ENCODE assay signal across 7 cellular contexts in the genomic region with DNA sequence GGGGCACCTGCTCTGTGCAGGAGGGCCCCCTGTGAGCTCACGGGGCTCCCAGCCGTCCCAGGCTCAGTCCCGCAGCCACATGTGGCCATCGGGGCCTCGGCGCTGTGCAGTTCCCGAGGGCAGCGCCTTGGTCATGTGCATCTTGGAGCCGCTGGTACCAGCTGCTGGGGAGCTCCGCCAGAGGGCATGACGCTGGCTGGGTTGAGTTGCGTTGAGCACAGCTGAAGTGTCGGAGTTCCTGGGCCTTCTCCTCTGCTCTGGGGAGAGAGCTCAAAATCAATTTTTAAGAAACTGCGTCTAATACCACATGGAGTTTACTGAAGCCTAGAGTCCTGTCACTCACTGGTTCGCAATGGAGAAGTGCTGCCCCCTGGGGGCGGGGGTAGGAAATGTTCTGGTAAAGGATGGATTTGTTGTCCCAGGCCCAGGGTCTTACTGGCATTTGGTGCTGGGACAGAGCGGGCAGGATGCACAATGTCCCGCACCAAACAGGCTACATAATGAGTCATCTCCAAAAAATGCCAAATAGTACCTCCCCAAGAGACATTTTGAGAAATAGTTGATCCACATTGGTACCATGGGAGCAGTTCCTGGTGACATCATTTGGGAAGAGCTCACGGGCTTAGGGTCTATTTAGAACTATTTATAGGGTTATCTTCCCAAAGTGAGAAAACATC. TPM values are rescaled to one million over a fixed set of nuclear protein-coding genes. Genes with fewer than 3 reads are reported as not detected.
DNase-seq lines count a peak whose midpoint lies in the region; FAIRE-seq and TF ChIP-seq lines count a peak whose summit lies in the region.

No MANE protein-coding gene starts in this region.

- H3K4me1 ChIP-seq in MM.1S (ENCODE audit: low read length) (no peaks in the 10 kb centered on the region), left ventricle myocardium inferior (peaks cover 12% of the 10 kb centered on the region)

- no peak overlapping the region for H3K4me3 ChIP-seq in MM.1S (ENCODE audit: low read length)
- peak overlapping the region; percentile 62 for H3K4me3 ChIP-seq in SK-N-MC
- no peak overlapping the region for H3K4me3 ChIP-seq in left ventricle myocardium inferior

- H3K9me3 ChIP-seq in MM.1S (replicated peaks; ENCODE audit: insufficient read depth, low read length), result no peaks in the 10 kb centered on the region
- H3K9me3 ChIP-seq in SK-N-MC (ENCODE audit: low read depth, low read length), result no peaks in the 10 kb centered on the region
- H3K9me3 ChIP-seq in left ventricle myocardium inferior (replicated peaks), result no peaks in the 10 kb centered on the region

- intact Hi-C loops in left ventricle myocardium inferior (cut with micrococcal nuclease), result no loop called here

- DNase-seq in GM12891 (ENCODE audit: insufficient read length, low spot score) (peak; percentile 61), MM.1S (peak; percentile 65), SK-N-MC (ENCODE audit: low read depth, low spot score) (peak; percentile 48), left ventricle myocardium inferior (peak; percentile 55), retina (peak; percentile 65), NCI-H226 (no peak)
- peak; percentile 32 for DNase-seq in activated naive CD8-positive, alpha-beta T cell treated with anti-CD3 and anti-CD28 coated beads, Interleukin-2, amount 50 U/mL, for 16 hours (ENCODE audit: low read depth, low spot score)

- no peak overlapping the region for H3K27ac ChIP-seq in MM.1S (ENCODE audit: low read length)
- H3K27ac ChIP-seq in SK-N-MC, result peak overlapping the region; percentile 82
- peak overlapping the region; percentile 32 for H3K27ac ChIP-seq in left ventricle myocardium inferior (replicated peaks)

- H3K9ac ChIP-seq in MM.1S (ENCODE audit: low read length), result no peak overlapping the region
- no peak overlapping the region for H3K9ac ChIP-seq in SK-N-MC (ENCODE audit: insufficient read length)

- H3K9me2 ChIP-seq in MM.1S (replicated peaks; ENCODE audit: insufficient read depth, low read length), result no peaks in the 10 kb centered on the region

- no peaks in the 10 kb centered on the region for H3K79me2 ChIP-seq in MM.1S (ENCODE audit: low read length)

- peak; percentile 50 for FAIRE-seq in GM12891 (lab: Jason Lieb, UNC)

- no peak overlapping the region for H3K4me2 ChIP-seq in MM.1S (ENCODE audit: low read depth, low read length)

- H3F3A ChIP-seq in MM.1S (ENCODE audit: insufficient read depth, low read length), result no peaks in the 10 kb centered on the region

- H2AFZ ChIP-seq in MM.1S (ENCODE audit: low read length), result no peak overlapping the region

- H4K20me1 ChIP-seq in MM.1S (ENCODE audit: insufficient read depth, low read length), result no peaks in the 10 kb centered on the region

- no peaks in the 10 kb centered on the region for H3K36me3 ChIP-seq in MM.1S (replicated peaks; ENCODE audit: insufficient read depth, low read length)
- no peaks in the 10 kb centered on the region for H3K36me3 ChIP-seq in SK-N-MC (ENCODE audit: insufficient read depth, low read length)
- H3K36me3 ChIP-seq in left ventricle myocardium inferior, result no peaks in the 10 kb centered on the region

- TF ChIP-seq CTCF in MM.1S (IDR thresholded peaks at IDR 0.05; ENCODE audit: low read length) (peak; percentile 86), left ventricle myocardium inferior (IDR thresholded peaks at IDR 0.05; ENCODE audit: borderline replicate concordance) (peak; percentile 81)

- TF ChIP-seq POLR2A in GM12891 (IDR thresholded peaks at IDR 0.05; ENCODE audit: low read depth, low read length), result no peak

- H3K27me3 ChIP-seq in MM.1S (replicated peaks; ENCODE audit: insufficient read depth, low read length) (no peaks in the 10 kb centered on the region), left ventricle myocardium inferior (ENCODE audit: low read depth) (no peaks in the 10 kb centered on the region)

TF ChIP-seq in GM12891, 5 proteins besides CTCF, POLR2A, EP300 and RAD21:
- no peak for TF ChIP-seq SPI1 (IDR thresholded peaks at IDR 0.05; ENCODE audit: low read depth, low read length)
- TF ChIP-seq POLR2AphosphoS5 (IDR thresholded peaks at IDR 0.05; ENCODE audit: low read depth, low read length), result no peak
- TF ChIP-seq POU2F2 (IDR thresholded peaks at IDR 0.05; ENCODE audit: low read depth, low read length), result no peak
- TF ChIP-seq TAF1 (IDR thresholded peaks at IDR 0.05; ENCODE audit: low read depth, low read length), result no peak
- no peak for TF ChIP-seq PAX5 (IDR thresholded peaks at IDR 0.05; ENCODE audit: insufficient read depth, low read length, severe bottlenecking)
TF ChIP-seq in GM12891: peak in this region for 0.

RNA-seq across cellular contexts. Expression of a gene that starts 48.8 kb away (rescaled TPM):
- polyA plus RNA-seq in GM12891 (2012; ENCODE audit: low read depth, missing spikeins), result 0.13 TPM
- total RNA-seq in left ventricle myocardium inferior, result 7.8 TPM
